ENCODE assay signal across 17 cellular contexts in genomic region chr2:108918941-108919341, GRCh38.
DNase-seq lines count a peak whose midpoint lies in the region; ATAC-seq and TF ChIP-seq lines count a peak whose summit lies in the region.
"Had no signal": no experiment of that assay in that cellular context is flagged by ENCODE, and none has a peak within 500 bp of the region (broad histone marks: within the 10 kb centered on the region; RNA-seq: fewer than 3 reads in every experiment).

No MANE protein-coding gene starts in this region.

- H3K27me3 ChIP-seq in Karpas-422 (ENCODE audit: low read length): no peaks in the 10 kb centered on the region
- H3K27me3 ChIP-seq in neuronal stem cell (ENCODE audit: control insufficient read depth in 3 of 3, insufficient read depth in 3 of 3, low read depth in 1 of 3, low read length in 3 of 3): peaks cover 0 to 45% (median 0%) of the 10 kb centered on the region in 3 experiments
- H3K27me3 ChIP-seq in CD8-positive, alpha-beta T cell (ENCODE audit: insufficient read depth, low read length): no peaks in the 10 kb centered on the region

- no peak overlapping the region for H4K8ac ChIP-seq in neuronal stem cell (ENCODE audit: low read depth, low read length)

- H3K4me3 ChIP-seq in Karpas-422 (ENCODE audit: low read length) (no peak overlapping the region), neuronal stem cell (ENCODE audit: low read length in 2 of 2) (no peak overlapping the region)
- no peak overlapping the region for H3K4me3 ChIP-seq in CD8-positive, alpha-beta T cell (ENCODE audit: low read depth, low read length)
- H3K4me3 ChIP-seq: GM23248, SJSA1 had no signal

- no peak for ATAC-seq in CD8-positive, alpha-beta T cell
- no peak for ATAC-seq in HG02759 (IDR thresholded peaks at IDR 0.05; ENCODE audit: unreplicated experiment)

- H2BK15ac ChIP-seq in neuronal stem cell (ENCODE audit: low read length): peak overlapping the region; percentile 55

- no peak overlapping the region for H3K4me3 Mint-ChIP-seq in CD8-positive, alpha-beta T cell
- H3K4me3 Mint-ChIP-seq: CD4-positive, alpha-beta memory T cell; H9; HFFc6 had no signal

- no peaks in the 10 kb centered on the region for H3K79me2 ChIP-seq in Karpas-422 (ENCODE audit: low read length)

- no peak overlapping the region for H3K9ac ChIP-seq in Karpas-422 (ENCODE audit: low read length)
- no peak overlapping the region for H3K9ac ChIP-seq in neuronal stem cell (ENCODE audit: low read depth, low read length, poor library complexity)
- H3K9ac ChIP-seq: GM23248 had no signal

- no peaks in the 10 kb centered on the region for H3K9me2 ChIP-seq in Karpas-422 (replicated peaks; ENCODE audit: insufficient read depth, low read length)

- POLR2A ChIA-PET in CD8-positive, alpha-beta T cell (lab: Charles Lee): no interaction called here

- peak; percentile 48 for DNase-seq in Karpas-422
- DNase-seq in ecto neural progenitor cell (ENCODE audit: low spot score): peak; percentile 46
- DNase-seq in neuronal stem cell (ENCODE audit: low spot score): no peak
- peak; percentile 26 for DNase-seq in ureter (ENCODE audit: low spot score)
- no peak for DNase-seq in OCI-M1 (lab: John Stamatoyannopoulos, UW)
- no peak for DNase-seq in CD8-positive, alpha-beta T cell
- DNase-seq: CD4-positive, alpha-beta memory T cell; DMS153; GM23248; H9; HFFc6; Kasumi-1; NCI-H1436; NCI-H187 treated with DMSO at 0.1 percent for 48 hours; NCI-H748 treated with DMSO at 0.1 percent for 48 hours had no signal

- no CpG with 5 or more reads among the region's 14 CpGs for WGBS in neuronal stem cell (ENCODE audit: extremely low coverage in 2 of 2, insufficient read length in 2 of 2, insufficient replicate concordance in 1 of 2), 2 donors

- H3K36me3 ChIP-seq in Karpas-422 (ENCODE audit: insufficient read depth, low read length) (no peaks in the 10 kb centered on the region), neuronal stem cell (replicated peaks in 1 of 2; ENCODE audit: control insufficient read depth in 2 of 2, insufficient read depth in 2 of 2, low read length in 2 of 2) (no peaks in the 10 kb centered on the region)
- no peaks in the 10 kb centered on the region for H3K36me3 ChIP-seq in CD8-positive, alpha-beta T cell (ENCODE audit: insufficient read depth, low read length)
- H3K36me3 ChIP-seq: SJSA1 had no signal

- peak overlapping the region; percentile 17 for H3K14ac ChIP-seq in neuronal stem cell (ENCODE audit: low read length)

- peaks cover 12% of the 10 kb centered on the region for H3K4me1 Mint-ChIP-seq in CD8-positive, alpha-beta T cell (ENCODE audit: low read depth)

- H3K23ac ChIP-seq in neuronal stem cell (ENCODE audit: low read depth, low read length, poor library complexity): no peak overlapping the region

- no peak for TF ChIP-seq CTCF in CD8-positive, alpha-beta T cell (IDR thresholded peaks at IDR 0.05)

- intact Hi-C loops in CD8-positive, alpha-beta T cell (cut with DNase I, micrococcal nuclease): no loop called here

- H3K4me1 ChIP-seq in Karpas-422 (ENCODE audit: low read length) (peaks cover 9% of the 10 kb centered on the region), neuronal stem cell (ENCODE audit: control insufficient read depth in 2 of 2, insufficient read depth in 1 of 2, low read depth in 1 of 2, low read length in 2 of 2) (peaks cover 4 to 32% of the 10 kb centered on the region in 2 donors)
- H3K4me1 ChIP-seq in CD8-positive, alpha-beta T cell (ENCODE audit: insufficient read depth, low read length): no peaks in the 10 kb centered on the region

- no peak overlapping the region for H2BK5ac ChIP-seq in neuronal stem cell (ENCODE audit: low read length)

- H3K36me3 Mint-ChIP-seq in CD8-positive, alpha-beta T cell: peaks cover 22% of the 10 kb centered on the region
- H3K36me3 Mint-ChIP-seq: CD4-positive, alpha-beta memory T cell had no signal

- CTCF ChIA-PET in CD8-positive, alpha-beta T cell (lab: Charles Lee): interaction anchor here (2.0 to 3.0 kb wide), 2 partner anchors 9 to 68 kb away, joined by 4 to 10 read pairs; no protein-coding TSS in a partner anchor

- H4K20me1 ChIP-seq in Karpas-422 (ENCODE audit: insufficient read depth, low read depth, low read length): no peaks in the 10 kb centered on the region

- H3K4ac ChIP-seq in neuronal stem cell (ENCODE audit: low read length): no peak overlapping the region

- H3K9me3 Mint-ChIP-seq in CD8-positive, alpha-beta T cell: no peaks in the 10 kb centered on the region
- H3K9me3 Mint-ChIP-seq: H9, HFFc6 had no signal

- no peaks in the 10 kb centered on the region for H3K27me3 Mint-ChIP-seq in CD8-positive, alpha-beta T cell (ENCODE audit: low read depth)
- H3K27me3 Mint-ChIP-seq: CD4-positive, alpha-beta memory T cell had no signal

- H4K91ac ChIP-seq in neuronal stem cell (ENCODE audit: low read depth, low read length, poor library complexity): no peak overlapping the region

- H3K79me1 ChIP-seq in neuronal stem cell (ENCODE audit: low read depth, low read length): no peaks in the 10 kb centered on the region

- H2AFZ ChIP-seq in Karpas-422 (ENCODE audit: low read length) (no peak overlapping the region), neuronal stem cell (ENCODE audit: low read length) (no peak overlapping the region)
- H2AFZ ChIP-seq: GM23248 had no signal

- no peak overlapping the region for H3K27ac Mint-ChIP-seq in CD8-positive, alpha-beta T cell
- H3K27ac Mint-ChIP-seq: CD4-positive, alpha-beta memory T cell; HFFc6 had no signal

- H3K27ac ChIP-seq in Karpas-422 (ENCODE audit: low read length): no peak overlapping the region
- no peak overlapping the region for H3K27ac ChIP-seq in neuronal stem cell (replicated peaks; ENCODE audit: low read length)
- H3K27ac ChIP-seq in CD8-positive, alpha-beta T cell (ENCODE audit: low read depth, low read length): no peak overlapping the region
- H3K27ac ChIP-seq: GM23248, SJSA1 had no signal

- no peak overlapping the region for H2BK12ac ChIP-seq in neuronal stem cell (ENCODE audit: low read length)

- H2AK5ac ChIP-seq in neuronal stem cell (ENCODE audit: low read depth, low read length): peak overlapping the region; percentile 65

- H3K9me3 ChIP-seq in Karpas-422 (ENCODE audit: low read length): no peaks in the 10 kb centered on the region
- no peaks in the 10 kb centered on the region for H3K9me3 ChIP-seq in neuronal stem cell (replicated peaks in 1 of 2; ENCODE audit: control insufficient read depth in 2 of 2, insufficient read depth in 1 of 2, low read depth in 1 of 2, low read length in 2 of 2)
- H3K9me3 ChIP-seq in CD8-positive, alpha-beta T cell (ENCODE audit: low read length): no peaks in the 10 kb centered on the region
- H3K9me3 ChIP-seq: SJSA1 had no signal

- H3K18ac ChIP-seq in neuronal stem cell (ENCODE audit: low read length): peak overlapping the region; percentile 61

- peak overlapping the region; percentile 17 for H3K4me2 ChIP-seq in Karpas-422 (ENCODE audit: low read depth, low read length, poor library complexity, severe bottlenecking)
- H3K4me2 ChIP-seq in neuronal stem cell (ENCODE audit: insufficient read depth, low read length, poor library complexity, severe bottlenecking): no peak overlapping the region

- no peak overlapping the region for H2BK120ac ChIP-seq in neuronal stem cell (ENCODE audit: low read depth, low read length)

Comparison
In these comparisons a context has a peak if more than half of its experiments do, and no peak if none do; other contexts are left out.
1. DNase-seq: peak in Karpas-422 (single experiment), ecto neural progenitor cell (single experiment) and ureter (single experiment); none in neuronal stem cell (single experiment), OCI-M1 (single experiment) and CD8-positive, alpha-beta T cell (0 of 7).